Comparison of ENCODE assay signal across 17 cellular contexts in the genomic region with DNA sequence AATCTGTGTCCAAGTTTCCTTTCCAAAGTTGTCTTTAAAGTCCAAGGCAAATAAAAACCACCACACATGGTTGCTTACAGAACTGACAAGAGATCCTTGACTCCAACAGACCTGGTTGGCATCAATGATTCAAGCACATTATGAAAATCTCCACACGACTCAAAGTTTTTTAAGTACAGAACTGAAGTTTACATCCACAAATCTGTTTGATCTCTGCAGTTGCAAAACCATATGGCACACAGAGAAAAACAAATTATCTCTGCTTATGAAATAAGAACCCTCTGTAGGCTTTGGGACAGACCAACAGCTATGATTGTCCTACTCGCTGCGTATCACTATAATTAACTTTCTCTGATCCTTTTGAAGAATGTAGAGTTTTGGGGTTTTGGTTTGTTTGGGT.
"Had no signal": no experiment of that assay in that cellular context is flagged by ENCODE, and none has a peak within 500 bp of the region (broad histone marks: within the 10 kb centered on the region; RNA-seq: fewer than 3 reads in every experiment).

No MANE protein-coding gene starts in this region.

- H3K27me3 Mint-ChIP-seq: effector memory CD8-positive, alpha-beta T cell; natural killer cell treated with Interleukin-12 subunit alpha and Interleukin-12 subunit beta and Interleukin-15 and Interleukin-18, amount 100 ng/mL, for 72 hours; stimulated activated naive B cell treated with anti-CD40 and anti-IgM and Interleukin-4, amounts not matched to agents 10 μg/mL and 1 μg/mL and 100 μg/mL, for 72 hours had no signal

- FAIRE-seq: kidney had no signal

- DNase-seq: activated CD4-positive, alpha-beta T cell treated with anti-CD3 and anti-CD28 coated beads for 4 hours; activated naive CD4-positive, alpha-beta T cell treated with anti-CD3 and anti-CD28 coated beads, Interleukin-2, amount 50 U/mL, for 16 hours; body of pancreas; effector memory CD8-positive, alpha-beta T cell; gastrocnemius medialis; head of caudate nucleus; kidney; spleen; stimulated activated naive B cell treated with anti-CD40 and anti-IgM and Interleukin-4, amounts not matched to agents 10 μg/mL and 1 μg/mL and 100 μg/mL, for 72 hours; tibial artery had no signal

- H3K9ac ChIP-seq: parathyroid adenoma had no signal

- H3K4me3 Mint-ChIP-seq: effector memory CD8-positive, alpha-beta T cell; stimulated activated naive B cell treated with anti-CD40 and anti-IgM and Interleukin-4, amounts not matched to agents 10 μg/mL and 1 μg/mL and 100 μg/mL, for 72 hours had no signal

- ATAC-seq: body of pancreas, gastrocnemius medialis, left lobe of liver, sciatic nerve had no signal

- H3K36me3 Mint-ChIP-seq: natural killer cell treated with Interleukin-12 subunit alpha and Interleukin-12 subunit beta and Interleukin-15 and Interleukin-18, amount 100 ng/mL, for 72 hours; stimulated activated naive B cell treated with anti-CD40 and anti-IgM and Interleukin-4, amounts not matched to agents 10 μg/mL and 1 μg/mL and 100 μg/mL, for 72 hours had no signal

- H2AFZ ChIP-seq: parathyroid adenoma had no signal

- H3K27me3 ChIP-seq: body of pancreas, gastrocnemius medialis, neutrophil, spleen, tibial artery had no signal

- H3K9me3 ChIP-seq: body of pancreas, gastrocnemius medialis, neutrophil, spleen, tibial artery had no signal

- H3K27ac ChIP-seq: body of pancreas, gastrocnemius medialis, neutrophil, parathyroid adenoma, spleen, tibial artery had no signal

- H3K9me3 Mint-ChIP-seq: activated T-helper 2 cell treated with anti-CD3 and anti-CD28 coated beads, Interferon-gamma antibody, Interleukin-2, Interleukin-4, amounts not matched to agents 10 μg/mL and 5 μg/mL and 100 μg/mL, durations not matched to agents 14 hours and 24 hours and 36 hours; effector memory CD8-positive, alpha-beta T cell; natural killer cell treated with Interleukin-12 subunit alpha and Interleukin-12 subunit beta and Interleukin-15 and Interleukin-18, amount 100 ng/mL, for 72 hours; stimulated activated naive B cell treated with anti-CD40 and anti-IgM and Interleukin-4, amounts not matched to agents 10 μg/mL and 1 μg/mL and 100 μg/mL, for 72 hours had no signal

- H3K36me3 ChIP-seq: gastrocnemius medialis, neutrophil, spleen, tibial artery had no signal

- H3K4me3 ChIP-seq: body of pancreas, gastrocnemius medialis, lung, spleen, tibial artery had no signal

- H3K79me2 ChIP-seq: parathyroid adenoma had no signal

- H3K27ac Mint-ChIP-seq: activated T-helper 2 cell treated with anti-CD3 and anti-CD28 coated beads, Interferon-gamma antibody, Interleukin-2, Interleukin-4, amounts not matched to agents 10 μg/mL and 5 μg/mL and 100 μg/mL, durations not matched to agents 14 hours and 24 hours and 36 hours; natural killer cell treated with Interleukin-12 subunit alpha and Interleukin-12 subunit beta and Interleukin-15 and Interleukin-18, amount 100 ng/mL, for 72 hours; stimulated activated naive B cell treated with anti-CD40 and anti-IgM and Interleukin-4, amounts not matched to agents 10 μg/mL and 1 μg/mL and 100 μg/mL, for 72 hours had no signal
